1 cellular context compared by ENCODE assay signal in genomic region chr12:48105321-48105866, GRCh38.
TF ChIP-seq lines count a peak whose summit lies in the region.

No MANE protein-coding gene starts in this region.

TF ChIP-seq in GM12878, 131 proteins besides CTCF, POLR2A, EP300 and RAD21:
- 0 out of 2 replicates have a peak, but pooled peaks have one; percentile 6 for TF ChIP-seq PRDM15 (CRISPR knock-in tag; IDR thresholded peaks at IDR 0.05)
- TF ChIP-seq POU2F2 (IDR thresholded peaks at IDR 0.05; ENCODE audit: borderline replicate concordance, low read depth, low read length): peak; percentile 61; the same call in 1 of the 3 replicates
- TF ChIP-seq POLR2AphosphoS5 (IDR thresholded peaks at IDR 0.05; ENCODE audit: low read length): peak; percentile 88
- peak; percentile 48; the same call in 1 of the 2 replicates for TF ChIP-seq LARP7 (IDR thresholded peaks at IDR 0.05)
- peak; percentile 7 for TF ChIP-seq BCL3 (IDR thresholded peaks at IDR 0.05; ENCODE audit: borderline replicate concordance, insufficient read depth, low read depth, low read length, poor library complexity, severe bottlenecking)
- TF ChIP-seq RELB (IDR thresholded peaks at IDR 0.05; ENCODE audit: low read depth): peak; percentile 34; the same call in 1 of the 2 replicates
- TF ChIP-seq HDAC6 (IDR thresholded peaks at IDR 0.05; ENCODE audit: unreplicated experiment): peak; percentile 59
- TF ChIP-seq GABPA (IDR thresholded peaks at IDR 0.05; ENCODE audit: low read depth): no peak
- TF ChIP-seq ATF7 (IDR thresholded peaks at IDR 0.05; ENCODE audit: low read depth): peak; percentile 10; the same call in 1 of the 2 replicates
- 0 out of 2 replicates have a peak, but pooled peaks have one; percentile 59 for TF ChIP-seq CHD1 (IDR thresholded peaks at IDR 0.05; ENCODE audit: low read depth, low read length)
- TF ChIP-seq TAF1 (IDR thresholded peaks at IDR 0.05; ENCODE audit: borderline replicate concordance, low read depth, low read length): 0 out of 2 replicates have a peak, but pooled peaks have one; percentile 61
- TF ChIP-seq POLR2AphosphoS2 (IDR thresholded peaks at IDR 0.05; ENCODE audit: low read depth, low read length): 0 out of 2 replicates have a peak, but pooled peaks have one; percentile 49
- TF ChIP-seq TCF12 (IDR thresholded peaks at IDR 0.05; ENCODE audit: low read depth, low read length): no peak
- no peak for TF ChIP-seq HDAC2 (IDR thresholded peaks at IDR 0.05)
- no peak for TF ChIP-seq SUZ12 (IDR thresholded peaks at IDR 0.05; ENCODE audit: unreplicated experiment)
- 0 out of 2 replicates have a peak, but pooled peaks have one; percentile 20 for TF ChIP-seq FOXM1 (IDR thresholded peaks at IDR 0.05; ENCODE audit: low read depth, low read length)
- peak; percentile 84; the same call in 1 of the 2 replicates for TF ChIP-seq PML (IDR thresholded peaks at IDR 0.05; ENCODE audit: low read length)
- TF ChIP-seq CREB1 (IDR thresholded peaks at IDR 0.05; ENCODE audit: low read depth): peak; percentile 31; the same call in 1 of the 2 replicates
- 0 out of 2 replicates have a peak, but pooled peaks have one; percentile 8 for TF ChIP-seq MTA3 (IDR thresholded peaks at IDR 0.05; ENCODE audit: borderline replicate concordance, low read length)
- TF ChIP-seq KLF5 (IDR thresholded peaks at IDR 0.05; ENCODE audit: partially characterized antibody): peak; percentile 34
- TF ChIP-seq SMAD5 (IDR thresholded peaks at IDR 0.05; ENCODE audit: low read depth): peak; percentile 41; the same call in 1 of the 2 replicates
- TF ChIP-seq RUNX3 (IDR thresholded peaks at IDR 0.05; ENCODE audit: low read length): peak; percentile 65
- TF ChIP-seq ETV6 (conservative IDR thresholded peaks at IDR 0.05 in 1 of 2, IDR thresholded peaks at IDR 0.05 in 1 of 2; ENCODE audit: borderline replicate concordance in 1 of 2, low read depth in 1 of 2): no peak
- TF ChIP-seq NFIC (IDR thresholded peaks at IDR 0.05; ENCODE audit: low read depth, low read length): peak; percentile 25; the same call in 1 of the 2 replicates
- no peak for TF ChIP-seq SPI1 (IDR thresholded peaks at IDR 0.05; ENCODE audit: borderline replicate concordance, insufficient read depth, low read depth, low read length)
- peak; percentile 56; the same call in 1 of the 2 replicates for TF ChIP-seq NKRF (conservative IDR thresholded peaks at IDR 0.05)
